ENCODE assay signal across 21 cellular contexts in the genomic region with DNA sequence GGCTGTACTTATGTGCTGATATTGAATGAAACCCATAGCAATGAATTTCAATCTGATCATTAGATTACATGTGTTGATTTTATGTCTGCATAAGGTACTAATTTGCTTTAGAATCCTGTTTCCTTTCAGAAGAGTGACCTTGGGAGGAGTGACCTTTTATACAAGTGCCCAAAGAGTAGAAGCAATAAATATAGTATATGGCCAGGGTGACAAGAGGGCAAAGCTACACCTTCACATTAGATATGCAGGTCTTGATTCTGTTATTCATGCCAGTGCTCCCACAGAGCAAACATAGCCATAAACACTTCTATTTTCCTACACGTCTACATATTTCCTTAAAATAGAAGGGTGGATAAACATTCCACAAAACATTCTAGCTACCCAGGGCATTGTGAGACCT.
DNase-seq lines count a peak whose midpoint lies in the region; ATAC-seq, FAIRE-seq and TF ChIP-seq lines count a peak whose summit lies in the region.
"Had no signal": no experiment of that assay in that cellular context is flagged by ENCODE, and none has a peak within 500 bp of the region (broad histone marks: within the 10 kb centered on the region; RNA-seq: fewer than 3 reads in every experiment).

No MANE protein-coding gene starts in this region.

- no peak overlapping the region for H3K56ac ChIP-seq in H1 (replicated peaks; ENCODE audit: insufficient read length, low read depth, low read length)

- peaks cover 13% of the 10 kb centered on the region for H3K4me1 Mint-ChIP-seq in GM23338
- H3K4me1 Mint-ChIP-seq: B cell; CD4-positive, CD25-positive, alpha-beta regulatory T cell had no signal

- H3K9me2 ChIP-seq in GM23338 (ENCODE audit: insufficient read depth): no peaks in the 10 kb centered on the region; the same call in 1 of the 2 replicates

- H3K4me1 ChIP-seq in GM23338 (ENCODE audit: insufficient read depth) (peaks cover 13% of the 10 kb centered on the region; the same call in 1 of the 2 replicates), H1 (replicated peaks in 1 of 4; ENCODE audit: control insufficient read depth in 3 of 4, insufficient read depth in 4 of 4, low read length in 3 of 4) (no peaks in the 10 kb centered on the region), mucosa of descending colon (ENCODE audit: low read depth) (peaks cover 5% of the 10 kb centered on the region), small intestine (ENCODE audit: control insufficient read depth in 2 of 2, insufficient read depth in 1 of 2, low read depth in 1 of 2, low read length in 1 of 2) (peaks cover 0 to 2% of the 10 kb centered on the region in 2 donors)
- H3K4me1 ChIP-seq: BLaER1, Caco-2 had no signal

- no peaks in the 10 kb centered on the region for H3K9me3 Mint-ChIP-seq in GM23338
- H3K9me3 Mint-ChIP-seq: CD8-positive, alpha-beta T cell had no signal

- H3K23ac ChIP-seq in H1 (ENCODE audit: insufficient read length): no peak overlapping the region

- H3K4me3 ChIP-seq in GM23338 (no peak overlapping the region), H1 (ENCODE audit: extremely low read depth in 1 of 4, insufficient read depth in 2 of 4, low read depth in 3 of 4, low read length in 4 of 4) (no peak overlapping the region), mucosa of descending colon (no peak overlapping the region), small intestine (ENCODE audit: low read depth in 1 of 2, low read length in 2 of 2) (no peak overlapping the region)
- H3K4me3 ChIP-seq: BLaER1 had no signal

- H4K20me1 ChIP-seq in GM23338 (replicated peaks; ENCODE audit: insufficient read depth) (no peaks in the 10 kb centered on the region), H1 (replicated peaks in 1 of 2; ENCODE audit: control insufficient read depth in 1 of 2, insufficient read depth in 2 of 2, low read length in 2 of 2) (no peaks in the 10 kb centered on the region)
- H4K20me1 ChIP-seq: BLaER1 had no signal

- no peaks in the 10 kb centered on the region for H3K79me1 ChIP-seq in H1 (ENCODE audit: low read depth, low read length)

- H4K5ac ChIP-seq in H1 (ENCODE audit: insufficient read length, low read depth, low read length): no peak overlapping the region

- H3K27me3 Mint-ChIP-seq in GM23338 (ENCODE audit: insufficient read depth, low read depth, poor library complexity): no peaks in the 10 kb centered on the region

- no peak for TF ChIP-seq RAD21 in H1 (IDR thresholded peaks at IDR 0.05 in 1 of 2, conservative IDR thresholded peaks at IDR 0.05 in 1 of 2; ENCODE audit: low read depth in 2 of 2, low read length in 2 of 2)

- no peak overlapping the region for H2BK15ac ChIP-seq in H1 (ENCODE audit: low read length)

- H3K23me2 ChIP-seq in H1 (ENCODE audit: low read depth, low read length): no peaks in the 10 kb centered on the region

- FAIRE-seq in H1 (lab: Jason Lieb, UNC): no peak
- FAIRE-seq in small intestine (lab: Jason Lieb, UNC): no peak
- FAIRE-seq: A204.1, G401.6, GM12892 had no signal

- H2AFZ ChIP-seq in GM23338 (no peak overlapping the region), H1 (ENCODE audit: low read length) (no peak overlapping the region)

- POLR2A ChIA-PET in H1 (lab: Charles Lee; ENCODE audit: partially characterized antibody): no interaction called here

- H2BK20ac ChIP-seq in H1 (ENCODE audit: low read length): no peak overlapping the region

- H2BK12ac ChIP-seq in H1 (ENCODE audit: low read depth, low read length): no peak overlapping the region

- H3K9ac ChIP-seq in H1 (replicated peaks in 1 of 4; ENCODE audit: extremely low read depth in 1 of 4, low read depth in 3 of 4, low read length in 3 of 4): no peak overlapping the region
- H3K9ac ChIP-seq: BLaER1 had no signal

- H3K79me2 ChIP-seq in GM23338 (replicated peaks; ENCODE audit: insufficient read depth): no peaks in the 10 kb centered on the region
- H3K79me2 ChIP-seq in H1 (ENCODE audit: control insufficient read depth in 1 of 2, insufficient read depth in 2 of 2, low read length in 2 of 2): no peaks in the 10 kb centered on the region

- H3F3A ChIP-seq in GM23338 (replicated peaks; ENCODE audit: low read depth): no peaks in the 10 kb centered on the region

- no peak overlapping the region for H2BK120ac ChIP-seq in H1 (replicated peaks; ENCODE audit: low read depth, low read length)

- H3K9me3 ChIP-seq in H1 (ENCODE audit: insufficient read depth in 2 of 2, low read depth in 1 of 2, low read length in 1 of 2) (no peaks in the 10 kb centered on the region), mucosa of descending colon (no peaks in the 10 kb centered on the region), small intestine (ENCODE audit: control insufficient read depth, low read depth) (no peaks in the 10 kb centered on the region)
- H3K9me3 ChIP-seq: BLaER1, Caco-2 had no signal

- H3K27ac Mint-ChIP-seq in GM23338: 0 out of 2 replicates have a peak overlapping the region, but pooled peaks have one; percentile 10
- H3K27ac Mint-ChIP-seq: B cell; CD8-positive, alpha-beta T cell had no signal

- no peak overlapping the region for H4K91ac ChIP-seq in H1 (replicated peaks; ENCODE audit: insufficient read length, low read length)

- DNase-seq in GM23338 (ENCODE audit: low spot score): no peak
- no peak for DNase-seq in H1 (ENCODE audit: low read depth in 1 of 2, low spot score in 2 of 2)
- no peak for DNase-seq in mucosa of descending colon
- peak; percentile 56 for DNase-seq in small intestine
- no peak for DNase-seq in H4 (ENCODE audit: low spot score)
- no peak for DNase-seq in dedifferentiated amniotic fluid mesenchymal stem cell (ENCODE audit: extremely low spot score)
- no peak for DNase-seq in SIG-M5 (lab: John Stamatoyannopoulos, UW)
- DNase-seq: Caco-2; CD4-positive, CD25-positive, alpha-beta regulatory T cell; CD8-positive, alpha-beta T cell; DMS153; DND-41; H7; HCEC 1CT had no signal

- no peak overlapping the region for H2BK5ac ChIP-seq in H1 (ENCODE audit: low read depth, low read length)

- H3K27ac ChIP-seq in GM23338 (ENCODE audit: low read depth) (no peak overlapping the region), H1 (ENCODE audit: low read depth, low read length) (no peak overlapping the region), small intestine (ENCODE audit: low read depth in 1 of 2, low read length in 1 of 2) (no peak overlapping the region)
- H3K27ac ChIP-seq: 22Rv1, BLaER1, C4-2B had no signal

- CTCF ChIA-PET in H1 (lab: Charles Lee; ENCODE audit: partially characterized antibody): interaction anchor here (0.6 kb wide), 1 partner anchor 37 kb away, joined by 4 read pairs; no protein-coding TSS in a partner anchor

- TF ChIP-seq CTCF in GM23338 (conservative IDR thresholded peaks at IDR 0.05; ENCODE audit: low read depth in 2 of 2) (no peak), H1 (IDR thresholded peaks at IDR 0.05; ENCODE audit: control extremely low read depth in 1 of 3, insufficient read depth in 1 of 3, low read depth in 1 of 3, low read length in 3 of 3) (no peak), mucosa of descending colon (IDR thresholded peaks at IDR 0.05) (no peak)

- H3K4me3 Mint-ChIP-seq in GM23338: no peak overlapping the region
- H3K4me3 Mint-ChIP-seq: B cell; CD4-positive, CD25-positive, alpha-beta regulatory T cell; CD8-positive, alpha-beta T cell had no signal

- H3K14ac ChIP-seq in H1 (ENCODE audit: insufficient read length): no peak overlapping the region

- peak overlapping the region; percentile 67 for H3K4ac ChIP-seq in H1 (replicated peaks; ENCODE audit: insufficient read length, low read depth, low read length)

- no peak overlapping the region for H2AK5ac ChIP-seq in H1 (ENCODE audit: low read depth, low read length)

- ATAC-seq in GM23338: no peak
- ATAC-seq in mucosa of descending colon: peak; percentile 79
- ATAC-seq: CD8-positive, alpha-beta T cell had no signal

- no peaks in the 10 kb centered on the region for H3K27me3 ChIP-seq in GM23338 (ENCODE audit: insufficient read depth)
- no peaks in the 10 kb centered on the region for H3K27me3 ChIP-seq in H1 (replicated peaks in 1 of 4; ENCODE audit: control insufficient read depth in 3 of 4, extremely low read depth in 1 of 4, insufficient read depth in 3 of 4, low read length in 3 of 4)
- H3K27me3 ChIP-seq in small intestine (ENCODE audit: control insufficient read depth in 2 of 2, insufficient read depth in 2 of 2, low read length in 2 of 2): no peaks in the 10 kb centered on the region
- H3K27me3 ChIP-seq: BLaER1 had no signal

- H3K36me3 Mint-ChIP-seq in GM23338 (ENCODE audit: low read depth): no peaks in the 10 kb centered on the region
- H3K36me3 Mint-ChIP-seq: CD4-positive, CD25-positive, alpha-beta regulatory T cell; CD8-positive, alpha-beta T cell had no signal

- H4K8ac ChIP-seq in H1 (ENCODE audit: extremely low read depth, insufficient read depth, low read length): no peak overlapping the region

- no peak for TF ChIP-seq POLR2A in H1 (IDR thresholded peaks at IDR 0.05; ENCODE audit: control extremely low read depth in 1 of 2, low read depth in 2 of 2, low read length in 2 of 2)

- H3K18ac ChIP-seq in H1 (ENCODE audit: extremely low read depth, low read length): no peak overlapping the region

- 93% methylated on average over 1 of the region's 1 CpG; no CpG with 5 or more reads in 1 of the 2 experiments for WGBS in H1 (ENCODE audit: extremely low coverage in 1 of 2, insufficient coverage in 1 of 2, insufficient read length in 1 of 2, insufficient replicate concordance in 2 of 2, low coverage in 1 of 2, low lambda C conversion rate in 2 of 2, missing lambda C conversion rate in 1 of 2), 2 experiments
- 26 to 50% (median 28%) methylated on average over 1 of the region's 1 CpG for WGBS in small intestine, 3 donors

- no peak for TF ChIP-seq EP300 in H1 (IDR thresholded peaks at IDR 0.05; ENCODE audit: borderline replicate concordance in 1 of 2, low read depth in 2 of 2, low read length in 2 of 2)

- intact Hi-C loops in mucosa of descending colon (cut with DNase I, micrococcal nuclease): no loop called here

- H3K36me3 ChIP-seq in GM23338 (ENCODE audit: insufficient read depth) (no peaks in the 10 kb centered on the region), H1 (ENCODE audit: control insufficient read depth in 2 of 4, insufficient read depth in 4 of 4, low read length in 3 of 4) (no peaks in the 10 kb centered on the region), mucosa of descending colon (ENCODE audit: low read depth) (no peaks in the 10 kb centered on the region), small intestine (ENCODE audit: control insufficient read depth in 2 of 2, insufficient read depth in 2 of 2, low read length in 2 of 2) (no peaks in the 10 kb centered on the region)
- H3K36me3 ChIP-seq: BLaER1 had no signal

- no peak overlapping the region for H3K4me2 ChIP-seq in GM23338
- H3K4me2 ChIP-seq in H1 (ENCODE audit: insufficient read depth in 1 of 2, low read depth in 2 of 2, low read length in 2 of 2): no peak overlapping the region
- H3K4me2 ChIP-seq: BLaER1 had no signal

TF ChIP-seq in H1, 55 proteins besides CTCF, POLR2A, EP300 and RAD21 (continues in another document):
- no peak for TF ChIP-seq KDM1A (IDR thresholded peaks at IDR 0.05; ENCODE audit: borderline replicate concordance, low read length)
- TF ChIP-seq BACH1 (IDR thresholded peaks at IDR 0.05; ENCODE audit: low read length): no peak
- TF ChIP-seq RNF2 (IDR thresholded peaks at IDR 0.05; ENCODE audit: borderline replicate concordance, low read depth, low read length, missing control alignments, poor library complexity, severe bottlenecking): no peak
- TF ChIP-seq YY1 (IDR thresholded peaks at IDR 0.05; ENCODE audit: low read depth, low read length): no peak
- TF ChIP-seq CTBP2 (IDR thresholded peaks at IDR 0.05; ENCODE audit: borderline replicate concordance, insufficient read depth, insufficient read length, low read length): no peak
